24 cellular contexts compared by ENCODE assay signal in genomic region chr1:76433528-76433927, GRCh38.
DNase-seq lines count a peak whose midpoint lies in the region; ATAC-seq and TF ChIP-seq lines count a peak whose summit lies in the region.
"Had no signal": no experiment of that assay in that cellular context is flagged by ENCODE, and none has a peak within 500 bp of the region (broad histone marks: within the 10 kb centered on the region; RNA-seq: fewer than 3 reads in every experiment).

No MANE protein-coding gene starts in this region.

- no peak overlapping the region for H3K27ac ChIP-seq in endodermal cell (ENCODE audit: low read depth, low read length)
- H3K27ac ChIP-seq: adrenal gland, sigmoid colon, SK-N-MC, upper lobe of left lung had no signal

- H3K4me1 Mint-ChIP-seq in endodermal cell (peaks cover 5% of the 10 kb centered on the region), nephron (peaks cover 36% of the 10 kb centered on the region)
- H3K4me1 Mint-ChIP-seq: activated CD8-positive, alpha-beta memory T cell treated with anti-CD3 and anti-CD28 coated beads, Interleukin-2, amount 10 ng/mL, durations not matched to agents 7 days and 5 days had no signal

- H3K4me3 Mint-ChIP-seq in endodermal cell (no peak overlapping the region), nephron (no peak overlapping the region)
- H3K4me3 Mint-ChIP-seq: activated CD8-positive, alpha-beta memory T cell treated with anti-CD3 and anti-CD28 coated beads, Interleukin-2, amount 10 ng/mL, durations not matched to agents 7 days and 5 days; stimulated activated naive CD8-positive, alpha-beta T cell treated with anti-CD3 and anti-CD28 coated beads, Interleukin-15, Interleukin-2, amounts not matched to agents 100 ng/mL and 50 ng/mL, for 24 hours had no signal

- H3K36me3 ChIP-seq in endodermal cell (ENCODE audit: control insufficient read depth, insufficient read depth, low read length) = no peaks in the 10 kb centered on the region
- H3K36me3 ChIP-seq: adrenal gland, sigmoid colon, upper lobe of left lung had no signal

- no peak overlapping the region for H3K4me3 ChIP-seq in endodermal cell (ENCODE audit: low read length)
- H3K4me3 ChIP-seq: adrenal gland, sigmoid colon, SK-N-MC, upper lobe of left lung had no signal

- no peaks in the 10 kb centered on the region for H3K36me3 Mint-ChIP-seq in endodermal cell (ENCODE audit: low read depth)
- peaks cover 2% of the 10 kb centered on the region for H3K36me3 Mint-ChIP-seq in nephron (ENCODE audit: low read depth)
- H3K36me3 Mint-ChIP-seq: activated CD8-positive, alpha-beta memory T cell treated with anti-CD3 and anti-CD28 coated beads, Interleukin-2, amount 10 ng/mL, durations not matched to agents 7 days and 5 days had no signal

- TF ChIP-seq CTCF in endodermal cell (conservative IDR thresholded peaks at IDR 0.05) (no peak), nephron (IDR thresholded peaks at IDR 0.05; ENCODE audit: unreplicated experiment in 3 of 3) (no peak)

- H3K4me1 ChIP-seq in endodermal cell (ENCODE audit: control insufficient read depth, insufficient read depth, low read length) = peaks cover 12% of the 10 kb centered on the region
- H3K4me1 ChIP-seq: adrenal gland, sigmoid colon, upper lobe of left lung had no signal

- no peaks in the 10 kb centered on the region for H3K27me3 ChIP-seq in endodermal cell (ENCODE audit: control insufficient read depth, insufficient read depth, low read length, poor library complexity, severe bottlenecking)
- H3K27me3 ChIP-seq: adrenal gland, sigmoid colon, upper lobe of left lung had no signal

- H3K9ac ChIP-seq in endodermal cell (ENCODE audit: extremely low read depth, low read length, poor library complexity, severe bottlenecking) = no peak overlapping the region

- no peaks in the 10 kb centered on the region for H3K9me3 ChIP-seq in endodermal cell (ENCODE audit: control insufficient read depth, low read length)
- H3K9me3 ChIP-seq: adrenal gland, sigmoid colon, upper lobe of left lung had no signal

- H3K27me3 Mint-ChIP-seq in endodermal cell (ENCODE audit: insufficient read depth) (no peaks in the 10 kb centered on the region), nephron (ENCODE audit: low read depth) (no peaks in the 10 kb centered on the region)
- H3K27me3 Mint-ChIP-seq: activated CD8-positive, alpha-beta memory T cell treated with anti-CD3 and anti-CD28 coated beads, Interleukin-2, amount 10 ng/mL, durations not matched to agents 7 days and 5 days; stimulated activated naive CD8-positive, alpha-beta T cell treated with anti-CD3 and anti-CD28 coated beads, Interleukin-15, Interleukin-2, amounts not matched to agents 100 ng/mL and 50 ng/mL, for 24 hours had no signal

- DNase-seq in EH (ENCODE audit: low read depth) (peak; percentile 26), OCI-M1 (lab: John Stamatoyannopoulos, UW) (peak; percentile 94), endodermal cell (no peak), NCI-H524 (lab: John Stamatoyannopoulos, UW) (no peak), middle frontal gyrus (ENCODE audit: extremely low spot score, low spot score) (no peak), nucleus accumbens (lab: John Stamatoyannopoulos, UW) (no peak)
- DNase-seq: activated CD4-positive, alpha-beta T cell treated with anti-CD3 and anti-CD28 coated beads for 4 hours; activated CD8-positive, alpha-beta memory T cell treated with anti-CD3 and anti-CD28 coated beads, Interleukin-2, amount 10 ng/mL, durations not matched to agents 7 days and 5 days; activated effector memory CD4-positive, alpha-beta T cell treated with Interleukin-2 at 50 U/mL for 16 hours; adrenal gland; cerebellar nuclear complex; COR-L47; glutamatergic neuron; Karpas-422; NCI-H1105; NCI-H82; sigmoid colon; stimulated activated CD4-positive, alpha-beta T cell treated with anti-CD3 and anti-CD28 coated beads, Interleukin-1b, Interleukin-23, amount 100 ng/mL, for 48 hours; upper lobe of left lung had no signal

- H3K9me3 Mint-ChIP-seq in endodermal cell (no peaks in the 10 kb centered on the region), nephron (no peaks in the 10 kb centered on the region)
- H3K9me3 Mint-ChIP-seq: stimulated activated naive CD8-positive, alpha-beta T cell treated with anti-CD3 and anti-CD28 coated beads, Interleukin-15, Interleukin-2, amounts not matched to agents 100 ng/mL and 50 ng/mL, for 24 hours had no signal

- H3K27ac Mint-ChIP-seq in endodermal cell (peak overlapping the region; percentile 1), nephron (peak overlapping the region in 2 of 3 experiments; percentile 7 to 33)
- H3K27ac Mint-ChIP-seq: activated CD8-positive, alpha-beta memory T cell treated with anti-CD3 and anti-CD28 coated beads, Interleukin-2, amount 10 ng/mL, durations not matched to agents 7 days and 5 days; stimulated activated naive CD8-positive, alpha-beta T cell treated with anti-CD3 and anti-CD28 coated beads, Interleukin-15, Interleukin-2, amounts not matched to agents 100 ng/mL and 50 ng/mL, for 24 hours had no signal

- no peak for ATAC-seq in GM21526 (IDR thresholded peaks at IDR 0.05; ENCODE audit: low FRiP score, unreplicated experiment)
- ATAC-seq: activated CD8-positive, alpha-beta memory T cell treated with anti-CD3 and anti-CD28 coated beads, Interleukin-2, amount 10 ng/mL, durations not matched to agents 7 days and 5 days; Panc1 had no signal

Comparison
In these comparisons a context has a peak if more than half of its experiments do, and no peak if none do; other contexts are left out.
1. DNase-seq: peak in EH (single experiment) and OCI-M1 (single experiment); none in endodermal cell (single experiment), NCI-H524 (0 of 2), middle frontal gyrus (single experiment) and nucleus accumbens (0 of 56).